10 cellular contexts compared by ENCODE assay signal in genomic region chr1:225880210-225880584, GRCh38. TPM values are rescaled to one million over a fixed set of nuclear protein-coding genes. Genes with fewer than 3 reads are reported as not detected.
DNase-seq lines count a peak whose midpoint lies in the region; ATAC-seq and TF ChIP-seq lines count a peak whose summit lies in the region.
"Had no signal": no experiment of that assay in that cellular context is flagged by ENCODE, and none has a peak within 500 bp of the region (broad histone marks: within the 10 kb centered on the region; RNA-seq: fewer than 3 reads in every experiment).

No MANE protein-coding gene starts in this region.

- no peak for TF ChIP-seq CTCF in Peyer's patch (IDR thresholded peaks at IDR 0.05)
- TF ChIP-seq CTCF in right atrium auricular region (IDR thresholded peaks at IDR 0.05): no peak
- no peak for TF ChIP-seq CTCF in ovary (IDR thresholded peaks at IDR 0.05)

- ATAC-seq in HG03039 (IDR thresholded peaks at IDR 0.05; ENCODE audit: unreplicated experiment): no peak

- no peaks in the 10 kb centered on the region for H3K9me3 ChIP-seq in HUES48 (ENCODE audit: control insufficient read depth, insufficient read depth, low read length)
- H3K9me3 ChIP-seq in Peyer's patch: no peaks in the 10 kb centered on the region
- no peaks in the 10 kb centered on the region for H3K9me3 ChIP-seq in right atrium auricular region
- H3K9me3 ChIP-seq in skeletal muscle tissue (ENCODE audit: control insufficient read depth in 3 of 3, low read length in 3 of 3): no peaks in the 10 kb centered on the region
- no peaks in the 10 kb centered on the region for H3K9me3 ChIP-seq in ovary

- no peak overlapping the region for H3K9ac ChIP-seq in HUES48 (ENCODE audit: low read depth, low read length)
- peak overlapping the region; percentile 33 to 98 (median 97) for H3K9ac ChIP-seq in skeletal muscle tissue (ENCODE audit: low read depth in 1 of 3, low read length in 3 of 3)

- H3K4me1 ChIP-seq in HUES48 (ENCODE audit: control insufficient read depth, insufficient read depth, low read length) (peaks cover 17% of the 10 kb centered on the region), Peyer's patch (peaks cover 4 to 57% (median 26%) of the 10 kb centered on the region in 4 donors), right atrium auricular region (peaks cover 0 to 51% of the 10 kb centered on the region in 2 donors), skeletal muscle tissue (ENCODE audit: control insufficient read depth in 3 of 3, insufficient read depth in 3 of 3, low read length in 3 of 3) (peaks cover 47 to 57% (median 51%) of the 10 kb centered on the region in 3 donors), ovary (ENCODE audit: insufficient read depth) (peaks cover 15% of the 10 kb centered on the region)

- DNase-seq in Peyer's patch (no peak), right atrium auricular region (ENCODE audit: low spot score) (no peak), NOMO-1 treated with DMSO at 0.1 percent for 48 hours (lab: John Stamatoyannopoulos, UW; ENCODE audit: unreplicated experiment) (no peak), epidermal melanocyte (ENCODE audit: insufficient read length, low spot score) (no peak), ovary (no peak)
- DNase-seq: activated effector memory CD4-positive, alpha-beta T cell treated with Interleukin-2 at 50 U/mL for 16 hours had no signal

- H3K27ac ChIP-seq in HUES48 (ENCODE audit: low read depth, low read length) (no peak overlapping the region), Peyer's patch (peak overlapping the region; percentile 91 to 96 (median 95)), right atrium auricular region (peak overlapping the region; percentile 85 to 92), skeletal muscle tissue (ENCODE audit: low read depth, low read length) (no peak overlapping the region), ovary (no peak overlapping the region)

- peaks cover 8% of the 10 kb centered on the region; the same call in 1 of the 2 replicates for H3K27me3 ChIP-seq in HUES48 (ENCODE audit: control insufficient read depth, insufficient read depth, low read length)
- H3K27me3 ChIP-seq in Peyer's patch: no peaks in the 10 kb centered on the region
- H3K27me3 ChIP-seq in right atrium auricular region: no peaks in the 10 kb centered on the region
- no peaks in the 10 kb centered on the region for H3K27me3 ChIP-seq in skeletal muscle tissue (ENCODE audit: control insufficient read depth in 3 of 3, insufficient read depth in 3 of 3, low read length in 3 of 3)
- no peaks in the 10 kb centered on the region for H3K27me3 ChIP-seq in ovary

- no peak for TF ChIP-seq EP300 in ovary (IDR thresholded peaks at IDR 0.05)

- H3K4me3 ChIP-seq in HUES48 (ENCODE audit: low read depth, low read length) (peak overlapping the region; percentile 5; the same call in 1 of the 2 replicates), Peyer's patch (peak overlapping the region in 3 of 4 donors; percentile 90 to 92 (median 91)), right atrium auricular region (no peak overlapping the region), skeletal muscle tissue (ENCODE audit: low read length in 3 of 3) (peak overlapping the region; percentile 31 to 91 (median 52)), ovary (no peak overlapping the region)

- no peak for TF ChIP-seq POLR2A in Peyer's patch (IDR thresholded peaks at IDR 0.05)
- no peak for TF ChIP-seq POLR2A in ovary (IDR thresholded peaks at IDR 0.05)

- 89 to 95% (median 91%) methylated on average over 2 of the region's 2 CpGs for WGBS in ovary, 3 donors

- H3K36me3 ChIP-seq in HUES48 (ENCODE audit: control insufficient read depth, insufficient read depth, low read length) (peaks cover 32% of the 10 kb centered on the region), Peyer's patch (no peaks in the 10 kb centered on the region), right atrium auricular region (peaks cover 6% of the 10 kb centered on the region), skeletal muscle tissue (ENCODE audit: control insufficient read depth in 3 of 3, insufficient read depth in 3 of 3, low read length in 3 of 3) (peaks cover 5 to 7% (median 5%) of the 10 kb centered on the region in 3 donors), ovary (no peaks in the 10 kb centered on the region)

- intact Hi-C loops in ovary (cut with DNase I): loop anchor here in 1 of 4 donors (10.0 kb wide), 1 partner anchor 105 kb away; the partner anchor contains the start of gene SRP9

RNA-seq across cellular contexts. Expression of gene TMEM63A, which starts 2.0 kb away (rescaled TPM):
- total RNA-seq in Peyer's patch: 100 to 1,000 TPM in 3 of 4 donors, 10 to 100 TPM in 1; 77.8 to 339 (median 275) TPM
- total RNA-seq in right atrium auricular region: 10 to 100 TPM; 16.0 to 19.0 TPM
- 12.0 TPM for total RNA-seq in skeletal muscle tissue
- 10 to 100 TPM; 42.4 to 82.8 (median 65.5) TPM for total RNA-seq in ovary
- polyA plus RNA-seq in ovary: 10 to 100 TPM; 29.6 to 36.2 TPM

RNA-seq across cellular contexts. Expression of gene LEFTY1, which starts 8.7 kb away (rescaled TPM):
- total RNA-seq in Peyer's patch: 10 to 100 TPM in 1 of 4 donors, 1 to 10 TPM in 3; 1.5 to 15.6 (median 5.6) TPM
- under 1 TPM in 1 of 2 donors, not detected in 1; 0.35 TPM for total RNA-seq in right atrium auricular region
- total RNA-seq in skeletal muscle tissue: 0.52 TPM
- total RNA-seq in ovary: 1 to 10 TPM; 1.3 to 5.1 (median 2.0) TPM
- 1 to 10 TPM in 1 of 2 donors, under 1 TPM in 1; 0.43 to 3.8 TPM for polyA plus RNA-seq in ovary
- total RNA-seq: lung microvascular endothelial cell had no signal

RNA-seq across cellular contexts. Expression of gene PYCR2, which starts 43.9 kb away (rescaled TPM):
- total RNA-seq in Peyer's patch (10 to 100 TPM; 31.1 to 46.2 (median 35.5) TPM), right atrium auricular region (10 to 100 TPM; 50.3 to 57.3 TPM), skeletal muscle tissue (17.7 TPM), ovary (10 to 100 TPM; 48.8 to 93.3 (median 58.7) TPM)
- polyA plus RNA-seq in ovary: 10 to 100 TPM; 35.8 to 66.1 TPM

Comparison
In these comparisons a context has a peak if more than half of its experiments do, and no peak if none do; other contexts are left out.
1. H3K27ac ChIP-seq: peak in Peyer's patch (4 of 4) and right atrium auricular region (2 of 2); none in HUES48 (single experiment), skeletal muscle tissue (single experiment) and ovary (0 of 2).
2. H3K4me3 ChIP-seq: peak in HUES48 (single experiment), Peyer's patch (3 of 4) and skeletal muscle tissue (3 of 3); none in right atrium auricular region (0 of 2) and ovary (single experiment).